Comparison of ENCODE assay signal across 8 cellular contexts in the genomic region with DNA sequence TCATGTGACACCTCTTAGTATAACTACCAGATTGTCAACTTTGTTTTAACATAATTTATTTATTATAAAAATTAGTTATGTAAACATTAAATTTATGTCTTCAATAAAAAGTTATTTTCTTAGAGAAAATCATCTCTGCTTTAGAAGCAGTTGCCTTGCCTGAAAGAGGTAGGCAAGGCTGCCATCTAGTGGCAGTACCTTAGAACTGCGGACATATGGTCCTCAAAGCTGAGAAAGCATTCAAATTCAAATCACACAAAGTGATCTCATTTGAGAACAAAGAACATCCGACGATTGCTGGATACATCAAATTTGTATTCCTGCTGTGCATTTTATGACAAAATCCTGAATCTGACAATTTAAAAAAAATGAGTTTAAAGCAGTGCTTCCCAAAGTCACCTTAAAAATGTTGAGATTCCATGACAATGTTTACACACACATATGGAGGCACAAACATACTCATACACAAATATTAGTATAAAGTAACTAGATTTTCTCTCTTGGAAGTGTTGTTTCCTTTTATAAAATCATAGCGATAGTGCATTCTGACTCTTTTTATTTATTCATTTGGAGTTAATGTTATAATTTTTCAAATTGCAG.
DNase-seq lines count a peak whose midpoint lies in the region; ATAC-seq and TF ChIP-seq lines count a peak whose summit lies in the region.

No MANE protein-coding gene starts in this region.

- no peaks in the 10 kb centered on the region for H3K36me3 Mint-ChIP-seq in CD4-positive, alpha-beta memory T cell

- no peak overlapping the region for H3K27ac Mint-ChIP-seq in CD4-positive, alpha-beta memory T cell

- no peaks in the 10 kb centered on the region for H3K4me1 ChIP-seq in CD4-positive, alpha-beta memory T cell (ENCODE audit: insufficient read depth, low read length)
- no peaks in the 10 kb centered on the region for H3K4me1 ChIP-seq in osteoblast (ENCODE audit: insufficient read depth, low read length)

- no peaks in the 10 kb centered on the region for H3K27me3 ChIP-seq in CD4-positive, alpha-beta memory T cell (ENCODE audit: insufficient read depth, low read length)
- no peaks in the 10 kb centered on the region for H3K27me3 ChIP-seq in osteoblast (ENCODE audit: insufficient read depth, low read length)

- no peak overlapping the region for H3K27ac ChIP-seq in CD4-positive, alpha-beta memory T cell (ENCODE audit: low read depth, low read length)
- no peak overlapping the region for H3K27ac ChIP-seq in osteoblast (ENCODE audit: low read depth, low read length)

- no peaks in the 10 kb centered on the region for H4K20me1 ChIP-seq in osteoblast (ENCODE audit: insufficient read depth, low read length)

- H3K79me2 ChIP-seq in osteoblast (ENCODE audit: insufficient read depth, low read length) = no peaks in the 10 kb centered on the region

- no peaks in the 10 kb centered on the region for H3K36me3 ChIP-seq in CD4-positive, alpha-beta memory T cell (ENCODE audit: insufficient read depth, low read length)
- H3K36me3 ChIP-seq in osteoblast (ENCODE audit: insufficient read depth, low read length) = no peaks in the 10 kb centered on the region

- H2AFZ ChIP-seq in osteoblast (ENCODE audit: low read length) = no peak overlapping the region

- no peaks in the 10 kb centered on the region for H3K4me1 Mint-ChIP-seq in CD4-positive, alpha-beta memory T cell

- no peaks in the 10 kb centered on the region for H3K27me3 Mint-ChIP-seq in CD4-positive, alpha-beta memory T cell

- CTCF ChIA-PET in CD4-positive, alpha-beta memory T cell (lab: Charles Lee; ENCODE audit: partially characterized antibody) = interaction anchor here (1.2 to 2.2 kb wide), 3 partner anchors 9 to 20 kb away, joined by 3 to 7 read pairs (median 4); no protein-coding TSS in a partner anchor

- H3K9me3 Mint-ChIP-seq in CD4-positive, alpha-beta memory T cell = no peaks in the 10 kb centered on the region

- no peak overlapping the region for H3K4me3 ChIP-seq in CD4-positive, alpha-beta memory T cell (ENCODE audit: low read length in 2 of 2)
- H3K4me3 ChIP-seq in osteoblast (ENCODE audit: insufficient read depth, low read length) = no peak overlapping the region

- no peaks in the 10 kb centered on the region for H3K9me3 ChIP-seq in CD4-positive, alpha-beta memory T cell (ENCODE audit: control insufficient read depth in 1 of 2, low read length in 2 of 2)
- H3K9me3 ChIP-seq in osteoblast (ENCODE audit: low read depth, low read length) = no peaks in the 10 kb centered on the region

- H3K4me2 ChIP-seq in osteoblast (ENCODE audit: insufficient read depth, low read length) = no peak overlapping the region

- peak; percentile 7 to 48 (median 22) for DNase-seq in CD4-positive, alpha-beta memory T cell
- DNase-seq in NCI-H748 (lab: John Stamatoyannopoulos, UW; ENCODE audit: unreplicated experiment) (peak; percentile 66), activated T-cell treated with anti-CD3 and anti-CD28 coated beads for 48 hours (ENCODE audit: low read depth) (peak; percentile 9), foreskin melanocyte (peak; percentile 44), osteoblast (ENCODE audit: insufficient read length, low spot score, missing footprints) (peak; percentile 22), OCI-M2 (lab: John Stamatoyannopoulos, UW; ENCODE audit: unreplicated experiment) (no peak)

- POLR2A ChIA-PET in CD4-positive, alpha-beta memory T cell (lab: Charles Lee; ENCODE audit: partially characterized antibody) = no interaction called here

- intact Hi-C loops in CD4-positive, alpha-beta memory T cell (cut with micrococcal nuclease) = no loop called here

- TF ChIP-seq CTCF in osteoblast (IDR thresholded peaks at IDR 0.05; ENCODE audit: extremely low read depth, low read depth, low read length) = peak; percentile 87

- ATAC-seq in GM18907 (IDR thresholded peaks at IDR 0.05; ENCODE audit: unreplicated experiment) (peak; percentile 85), HG03159 (IDR thresholded peaks at IDR 0.05; ENCODE audit: unreplicated experiment) (peak; percentile 91)

- no peak overlapping the region for H3K4me3 Mint-ChIP-seq in CD4-positive, alpha-beta memory T cell
